ENCODE assay signal across 10 cellular contexts in genomic region chr3:71395927-71396695, GRCh38.
DNase-seq lines count a peak whose midpoint lies in the region; ATAC-seq and TF ChIP-seq lines count a peak whose summit lies in the region.
"Had no signal": no experiment of that assay in that cellular context is flagged by ENCODE, and none has a peak within 500 bp of the region (broad histone marks: within the 10 kb centered on the region; RNA-seq: fewer than 3 reads in every experiment).

No MANE protein-coding gene starts in this region.

- H3K36me3 ChIP-seq in upper lobe of right lung: no peaks in the 10 kb centered on the region
- H3K36me3 ChIP-seq: colonic mucosa, stomach had no signal

- H3K9me3 ChIP-seq in upper lobe of right lung: no peaks in the 10 kb centered on the region
- H3K9me3 ChIP-seq: colonic mucosa, stomach had no signal

- H3K4me1 ChIP-seq in upper lobe of right lung: peaks cover 32% of the 10 kb centered on the region

- peaks cover 48 to 53% of the 10 kb centered on the region in 2 donors for H3K4me1 Mint-ChIP-seq in natural killer cell treated with Interleukin-12 subunit alpha and Interleukin-12 subunit beta and Interleukin-15 and Interleukin-18, amount 100 ng/mL, for 72 hours (ENCODE audit: low read depth in 2 of 2)
- H3K4me1 Mint-ChIP-seq in natural killer cell (peaks cover 31% of the 10 kb centered on the region in 2 donors), immature natural killer cell (peaks cover 29 to 30% of the 10 kb centered on the region in 2 donors)
- peaks cover 89% of the 10 kb centered on the region for H3K4me1 Mint-ChIP-seq in activated naive CD8-positive, alpha-beta T cell (ENCODE audit: low read depth)

- DNase-seq in natural killer cell treated with Interleukin-12 subunit alpha and Interleukin-12 subunit beta and Interleukin-15 and Interleukin-18, amount 100 ng/mL, for 72 hours (ENCODE audit: low spot score): no peak
- no peak for DNase-seq in natural killer cell
- peak; percentile 80 for DNase-seq in iris pigment epithelial cell (ENCODE audit: low read depth)
- DNase-seq in upper lobe of right lung: no peak
- DNase-seq in immature natural killer cell: no peak
- no peak for DNase-seq in substantia nigra (lab: John Stamatoyannopoulos, UW)
- no peak for DNase-seq in mucosa of gallbladder (ENCODE audit: low spot score)
- DNase-seq: stomach had no signal

- no peak overlapping the region for H3K4me3 Mint-ChIP-seq in natural killer cell treated with Interleukin-12 subunit alpha and Interleukin-12 subunit beta and Interleukin-15 and Interleukin-18, amount 100 ng/mL, for 72 hours
- H3K4me3 Mint-ChIP-seq in natural killer cell (no peak overlapping the region), immature natural killer cell (no peak overlapping the region)
- peak overlapping the region; percentile 61 for H3K4me3 Mint-ChIP-seq in activated naive CD8-positive, alpha-beta T cell

- H3K27ac ChIP-seq in upper lobe of right lung (peak overlapping the region; percentile 1), substantia nigra (ENCODE audit: low read depth, low read length, poor library complexity, severe bottlenecking) (no peak overlapping the region)
- H3K27ac ChIP-seq: colonic mucosa had no signal

- no peaks in the 10 kb centered on the region for H3K9me3 Mint-ChIP-seq in natural killer cell treated with Interleukin-12 subunit alpha and Interleukin-12 subunit beta and Interleukin-15 and Interleukin-18, amount 100 ng/mL, for 72 hours
- no peaks in the 10 kb centered on the region for H3K9me3 Mint-ChIP-seq in natural killer cell
- H3K9me3 Mint-ChIP-seq in activated naive CD8-positive, alpha-beta T cell (ENCODE audit: low read depth): peaks cover 5% of the 10 kb centered on the region
- H3K9me3 Mint-ChIP-seq in immature natural killer cell: no peaks in the 10 kb centered on the region

- H3K36me3 Mint-ChIP-seq in natural killer cell treated with Interleukin-12 subunit alpha and Interleukin-12 subunit beta and Interleukin-15 and Interleukin-18, amount 100 ng/mL, for 72 hours: no peaks in the 10 kb centered on the region
- H3K36me3 Mint-ChIP-seq in natural killer cell (no peaks in the 10 kb centered on the region), immature natural killer cell (no peaks in the 10 kb centered on the region)
- peaks cover 10% of the 10 kb centered on the region for H3K36me3 Mint-ChIP-seq in activated naive CD8-positive, alpha-beta T cell

- intact Hi-C loops in natural killer cell (cut with micrococcal nuclease): loop anchor here (10.0 kb wide), 1 partner anchor 171 kb away; no protein-coding TSS in a partner anchor
- intact Hi-C loops in upper lobe of right lung (cut with DNase I): no loop called here

- H3K4me3 ChIP-seq in upper lobe of right lung: no peak overlapping the region
- H3K4me3 ChIP-seq: colonic mucosa, stomach had no signal

- no peak for ATAC-seq in natural killer cell treated with Interleukin-12 subunit alpha and Interleukin-12 subunit beta and Interleukin-15 and Interleukin-18, amount 100 ng/mL, for 72 hours
- ATAC-seq in natural killer cell (no peak), upper lobe of right lung (peak; percentile 70)

- no peak for TF ChIP-seq CTCF in natural killer cell (IDR thresholded peaks at IDR 0.05)
- TF ChIP-seq CTCF in upper lobe of right lung (IDR thresholded peaks at IDR 0.05): no peak

- H3K27ac Mint-ChIP-seq in natural killer cell treated with Interleukin-12 subunit alpha and Interleukin-12 subunit beta and Interleukin-15 and Interleukin-18, amount 100 ng/mL, for 72 hours: peak overlapping the region; percentile 12 to 36
- H3K27ac Mint-ChIP-seq in natural killer cell (no peak overlapping the region), immature natural killer cell (no peak overlapping the region)
- H3K27ac Mint-ChIP-seq in activated naive CD8-positive, alpha-beta T cell: peak overlapping the region; percentile 98

- H3K27me3 Mint-ChIP-seq in natural killer cell treated with Interleukin-12 subunit alpha and Interleukin-12 subunit beta and Interleukin-15 and Interleukin-18, amount 100 ng/mL, for 72 hours: no peaks in the 10 kb centered on the region
- H3K27me3 Mint-ChIP-seq in natural killer cell (ENCODE audit: low read depth in 2 of 2) (no peaks in the 10 kb centered on the region), immature natural killer cell (ENCODE audit: low read depth in 3 of 3) (peaks cover 0 to 4% (median 1%) of the 10 kb centered on the region in 3 donors)
- H3K27me3 Mint-ChIP-seq in activated naive CD8-positive, alpha-beta T cell: no peaks in the 10 kb centered on the region

- H3K27me3 ChIP-seq in upper lobe of right lung: no peaks in the 10 kb centered on the region
- H3K27me3 ChIP-seq: colonic mucosa, stomach had no signal

Comparison
In these comparisons a context has a peak if more than half of its experiments do, and no peak if none do; other contexts are left out.
1. H3K27ac Mint-ChIP-seq: peak in natural killer cell treated with Interleukin-12 subunit alpha and Interleukin-12 subunit beta and Interleukin-15 and Interleukin-18, amount 100 ng/mL, for 72 hours (2 of 2) and activated naive CD8-positive, alpha-beta T cell (single experiment); none in natural killer cell (0 of 2) and immature natural killer cell (0 of 6).